In the genomic region with DNA sequence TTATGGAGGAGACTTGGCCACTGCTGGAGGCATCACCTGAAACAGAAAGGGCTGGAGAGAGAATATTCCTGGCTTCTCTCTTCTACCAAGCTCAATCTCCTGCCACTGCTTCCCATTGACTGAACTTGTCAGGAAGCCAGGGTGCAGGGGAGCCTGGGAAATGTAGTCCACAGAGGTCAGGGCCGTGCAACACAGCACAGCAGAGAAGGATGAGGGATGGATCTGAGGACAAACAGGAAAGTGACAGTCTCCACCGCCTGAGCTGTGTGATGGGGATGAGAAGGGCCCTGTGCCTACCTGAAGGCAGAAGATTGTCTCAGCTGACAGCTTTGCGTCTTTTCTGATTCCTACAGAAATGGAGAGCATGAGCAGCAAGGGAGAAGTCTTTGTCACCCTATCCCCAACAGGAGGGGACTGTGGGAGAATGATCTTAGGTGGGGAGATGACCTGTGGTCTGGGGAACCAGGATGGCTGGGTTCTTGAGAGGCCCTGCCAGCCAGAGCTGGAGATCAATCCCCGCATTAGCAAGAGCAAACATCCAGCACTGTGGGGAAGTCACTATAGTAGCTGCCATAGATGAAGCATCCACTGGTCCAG, we compare ENCODE assay signal across 11 cellular contexts.
DNase-seq lines count a peak whose midpoint lies in the region; ATAC-seq and TF ChIP-seq lines count a peak whose summit lies in the region.
"Had no signal": no experiment of that assay in that cellular context is flagged by ENCODE, and none has a peak within 500 bp of the region (broad histone marks: within the 10 kb centered on the region; RNA-seq: fewer than 3 reads in every experiment).

No MANE protein-coding gene starts in this region.

- H3K4me3 ChIP-seq in smooth muscle cell (no peak overlapping the region), A673 (ENCODE audit: low read depth, low read length, poor library complexity, severe bottlenecking) (no peak overlapping the region)
- H3K4me3 ChIP-seq: thoracic aorta had no signal

- H3K27ac ChIP-seq in RWPE1 (no peak overlapping the region), smooth muscle cell (ENCODE audit: low read depth) (no peak overlapping the region), A673 (ENCODE audit: low read depth, low read length, poor library complexity, severe bottlenecking) (no peak overlapping the region)
- H3K27ac ChIP-seq: HL-60, thoracic aorta had no signal

- no peaks in the 10 kb centered on the region for H3F3A ChIP-seq in smooth muscle cell (ENCODE audit: low read depth)

- peak; percentile 30 for DNase-seq in NCI-H2227 (lab: John Stamatoyannopoulos, UW; ENCODE audit: unreplicated experiment)
- DNase-seq in NCI-H2227 treated with DMSO at 0.1 percent for 48 hours (lab: John Stamatoyannopoulos, UW) = no peak
- peak; percentile 36 for DNase-seq in RWPE1 (ENCODE audit: low spot score)
- DNase-seq in head of caudate nucleus = peak in 41 of 42 donors; percentile 41 to 83 (median 62)
- no peak for DNase-seq in smooth muscle cell (lab: John Stamatoyannopoulos, UW; ENCODE audit: unreplicated experiment)
- DNase-seq in A673 (ENCODE audit: low spot score) = no peak
- no peak for DNase-seq in NK-92 treated with Interleukin-12 subunit alpha and Interleukin-12 subunit beta, amount 100 ng/mL, for 24 hours (lab: John Stamatoyannopoulos, UW)
- DNase-seq: activated T-cell treated with anti-CD3 and anti-CD28 coated beads, Interleukin-2, amount 50 U/mL, for 72 hours had no signal

- no TSS peak for BruUV-seq in A673 (replicated peaks; lab: Mats Ljungman, UMichigan)

- H3K9me3 ChIP-seq in smooth muscle cell (replicated peaks; ENCODE audit: low read depth) (no peaks in the 10 kb centered on the region), A673 (ENCODE audit: low read depth, low read length, poor library complexity, severe bottlenecking) (no peaks in the 10 kb centered on the region)
- H3K9me3 ChIP-seq: thoracic aorta had no signal

- H3K9ac ChIP-seq in smooth muscle cell (ENCODE audit: low read depth) = no peak overlapping the region

- ATAC-seq in HG02870 (IDR thresholded peaks at IDR 0.05; ENCODE audit: unreplicated experiment) = no peak
- ATAC-seq: activated T-cell treated with anti-CD3 and anti-CD28 coated beads, Interleukin-2, amount 50 U/mL, for 72 hours had no signal

- H4K20me1 ChIP-seq in smooth muscle cell (ENCODE audit: low read depth) = no peaks in the 10 kb centered on the region

- no peak overlapping the region for H3K4me2 ChIP-seq in smooth muscle cell

- POLR2A ChIA-PET in RWPE1 (lab: Yijun Ruan, JAX; ENCODE audit: low non-redundant PET) = interaction anchor here (0.7 kb wide), 1 partner anchor 21 kb away, joined by 3 read pairs; no protein-coding TSS in a partner anchor
- POLR2A ChIA-PET in A673 (lab: Charles Lee; ENCODE audit: low non-redundant PET) = no interaction called here

- no peak for TF ChIP-seq CTCF in RWPE1 (conservative IDR thresholded peaks at IDR 0.05; ENCODE audit: low read depth)
- no peak for TF ChIP-seq CTCF in smooth muscle cell (IDR thresholded peaks at IDR 0.05; ENCODE audit: borderline replicate concordance, insufficient read depth, poor library complexity, severe bottlenecking)
- no peak for TF ChIP-seq CTCF in A673 (conservative IDR thresholded peaks at IDR 0.05; ENCODE audit: low read depth, low read length)

- no peaks in the 10 kb centered on the region for H3K79me2 ChIP-seq in smooth muscle cell (ENCODE audit: low read depth)

- H2AFZ ChIP-seq in smooth muscle cell (ENCODE audit: low read depth) = peak overlapping the region; percentile 64

- no peaks in the 10 kb centered on the region for H3K36me3 ChIP-seq in smooth muscle cell (ENCODE audit: low read depth)
- no peaks in the 10 kb centered on the region for H3K36me3 ChIP-seq in A673 (ENCODE audit: insufficient read depth, low read length, poor library complexity, severe bottlenecking)
- H3K36me3 ChIP-seq: thoracic aorta had no signal

- no peaks in the 10 kb centered on the region for H3K27me3 ChIP-seq in smooth muscle cell (ENCODE audit: low read depth)
- no peaks in the 10 kb centered on the region for H3K27me3 ChIP-seq in A673 (replicated peaks; ENCODE audit: insufficient read depth, low read depth, low read length, poor library complexity)

- 61% methylated on average over 4 of the region's 4 CpGs for WGBS in smooth muscle cell (ENCODE audit: low lambda C conversion rate)

- H3K4me1 ChIP-seq in smooth muscle cell (ENCODE audit: low read depth) (no peaks in the 10 kb centered on the region), A673 (ENCODE audit: insufficient read depth, low read length, poor library complexity, severe bottlenecking) (no peaks in the 10 kb centered on the region)

- intact Hi-C loops in head of caudate nucleus (cut with DNase I) = no loop called here
- intact Hi-C loops in A673 (cut with micrococcal nuclease; ENCODE audit: unreplicated experiment) = no loop called here

- CTCF ChIA-PET in RWPE1 (lab: Yijun Ruan, JAX) (no interaction called here), A673 (lab: Charles Lee) (no interaction called here)

Comparison
In these comparisons a context has a peak if more than half of its experiments do, and no peak if none do; other contexts are left out.
1. DNase-seq: peak in NCI-H2227 (single experiment), RWPE1 (single experiment) and head of caudate nucleus (41 of 42); none in NCI-H2227 treated with DMSO at 0.1 percent for 48 hours (single experiment), smooth muscle cell (single experiment), A673 (single experiment) and NK-92 treated with Interleukin-12 subunit alpha and Interleukin-12 subunit beta, amount 100 ng/mL, for 24 hours (single experiment).